In the genomic region with DNA sequence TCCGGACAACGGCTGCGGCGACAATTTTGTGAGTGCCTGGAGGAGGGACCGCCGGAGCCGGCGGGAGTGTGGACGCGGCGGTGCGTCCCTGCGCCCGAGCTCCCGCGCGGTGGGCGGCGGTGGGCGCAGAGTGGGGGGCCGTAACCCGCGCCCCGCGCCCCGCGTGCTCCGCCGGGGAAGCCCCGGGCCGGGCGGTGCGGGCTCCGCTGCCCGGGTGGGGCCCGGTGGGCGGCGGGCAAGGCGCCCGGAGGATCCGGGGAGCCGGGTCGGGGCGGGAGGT, we compare ENCODE assay signal across 8 cellular contexts. TPM values are rescaled to one million over a fixed set of nuclear protein-coding genes. Genes with fewer than 3 reads are reported as not detected.
A peak's percentile ranks its signal among the peaks of the same experiment; 100 is the strongest.
DNase-seq lines count a peak whose midpoint lies in the region; ATAC-seq, FAIRE-seq and TF ChIP-seq lines count a peak whose summit lies in the region.

No MANE protein-coding gene starts in this region.

- no peak overlapping the region for H3K18ac ChIP-seq in H1 (ENCODE audit: extremely low read depth, low read length)

- H3K23ac ChIP-seq in H1 (ENCODE audit: insufficient read length): no peak overlapping the region

- H3K9ac ChIP-seq in H1 (replicated peaks in 1 of 4; ENCODE audit: extremely low read depth in 1 of 4, low read depth in 3 of 4, low read length in 3 of 4): peak overlapping the region; percentile 7 to 70 (median 62); a peak in 5 of 7 replicates

- peak overlapping the region; percentile 77 to 93 for H3K4me2 ChIP-seq in H1 (ENCODE audit: insufficient read depth in 1 of 2, low read depth in 2 of 2, low read length in 2 of 2)

- no peaks in the 10 kb centered on the region for H3K79me2 ChIP-seq in H1 (ENCODE audit: control insufficient read depth in 1 of 2, insufficient read depth in 2 of 2, low read length in 2 of 2)

- no peak for TF ChIP-seq EP300 in H1 (IDR thresholded peaks at IDR 0.05; ENCODE audit: borderline replicate concordance in 1 of 2, low read depth in 2 of 2, low read length in 2 of 2)

- no peak overlapping the region for H2BK15ac ChIP-seq in H1 (ENCODE audit: low read length)

- FAIRE-seq in H1 (lab: Jason Lieb, UNC) (no peak), pancreas (lab: Jason Lieb, UNC) (no peak), RCC 7860 (lab: Jason Lieb, UNC) (no peak)

- H3K4me1 ChIP-seq in H1 (replicated peaks in 1 of 4; ENCODE audit: control insufficient read depth in 3 of 4, insufficient read depth in 4 of 4, low read length in 3 of 4) (peaks cover 0 to 4% (median 3%) of the 10 kb centered on the region in 4 experiments; a peak in 3 of 7 replicates), pancreas (peaks cover 0 to 4% (median 0%) of the 10 kb centered on the region in 3 donors)

- DNase-seq in LNCaP clone FGC (ENCODE audit: low read depth) (no peak), H1 (ENCODE audit: low read depth in 1 of 2, low spot score in 2 of 2) (no peak), pancreas (no peak), NCI-H748 (lab: John Stamatoyannopoulos, UW; ENCODE audit: unreplicated experiment) (no peak), dedifferentiated amniotic fluid mesenchymal stem cell (ENCODE audit: extremely low spot score) (no peak), NCI-H510A treated with DMSO at 0.1 percent for 48 hours (lab: John Stamatoyannopoulos, UW) (no peak), RCC 7860 (ENCODE audit: low spot score) (no peak)

- peaks cover 11% of the 10 kb centered on the region for H3K23me2 ChIP-seq in H1 (ENCODE audit: low read depth, low read length)

- H4K91ac ChIP-seq in H1 (replicated peaks; ENCODE audit: insufficient read length, low read length): no peak overlapping the region

- H3K27ac ChIP-seq in H1 (ENCODE audit: low read depth, low read length) (no peak overlapping the region; the same call in 1 of the 2 replicates), pancreas (peak overlapping the region; percentile 41 to 86 (median 65))

- no peak overlapping the region for H4K5ac ChIP-seq in H1 (ENCODE audit: insufficient read length, low read depth, low read length)

- H3K9me3 ChIP-seq in H1 (ENCODE audit: insufficient read depth in 2 of 2, low read depth in 1 of 2, low read length in 1 of 2) (no peaks in the 10 kb centered on the region), pancreas (no peaks in the 10 kb centered on the region)

- no peak overlapping the region for H2BK12ac ChIP-seq in H1 (ENCODE audit: low read depth, low read length)

- H3K27me3 ChIP-seq in H1 (replicated peaks in 1 of 4; ENCODE audit: control insufficient read depth in 3 of 4, extremely low read depth in 1 of 4, insufficient read depth in 3 of 4, low read length in 3 of 4) (peaks cover 3 to 19% (median 16%) of the 10 kb centered on the region in 4 experiments), pancreas (no peaks in the 10 kb centered on the region)

- no peak overlapping the region for H3K4ac ChIP-seq in H1 (replicated peaks; ENCODE audit: insufficient read length, low read depth, low read length)

- peak overlapping the region; percentile 94; the same call in 1 of the 2 replicates for H2AFZ ChIP-seq in H1 (ENCODE audit: low read length)

- POLR2A ChIA-PET in H1 (lab: Charles Lee; ENCODE audit: partially characterized antibody): interaction anchor here (1.2 to 1.6 kb wide), 4 partner anchors 9 to 14 kb away, joined by 3 to 4 read pairs (median 4); no protein-coding TSS in a partner anchor

- 1% methylated on average over 23 of the region's 44 CpGs; no CpG with 5 or more reads in 1 of the 2 experiments for WGBS in H1 (ENCODE audit: extremely low coverage in 1 of 2, insufficient coverage in 1 of 2, insufficient read length in 1 of 2, insufficient replicate concordance in 2 of 2, low coverage in 1 of 2, low lambda C conversion rate in 2 of 2, missing lambda C conversion rate in 1 of 2), 2 experiments
- 0% methylated on average over 33 to 44 of the region's 44 CpGs for WGBS in pancreas, 2 donors

- no peak for TF ChIP-seq RAD21 in H1 (IDR thresholded peaks at IDR 0.05 in 1 of 2, conservative IDR thresholded peaks at IDR 0.05 in 1 of 2; ENCODE audit: low read depth in 2 of 2, low read length in 2 of 2)

- TF ChIP-seq POLR2A in H1 (IDR thresholded peaks at IDR 0.05; ENCODE audit: control extremely low read depth in 1 of 2, low read depth in 2 of 2, low read length in 2 of 2): no peak

- H2BK120ac ChIP-seq in H1 (replicated peaks; ENCODE audit: low read depth, low read length): no peak overlapping the region

- H4K8ac ChIP-seq in H1 (ENCODE audit: extremely low read depth, insufficient read depth, low read length): peak overlapping the region; percentile 31; the same call in 1 of the 2 replicates

- no peak overlapping the region for H2BK5ac ChIP-seq in H1 (ENCODE audit: low read depth, low read length)

- H2AK5ac ChIP-seq in H1 (ENCODE audit: low read depth, low read length): no peak overlapping the region

- H3K56ac ChIP-seq in H1 (replicated peaks; ENCODE audit: insufficient read length, low read depth, low read length): no peak overlapping the region

- H3K14ac ChIP-seq in H1 (ENCODE audit: insufficient read length): no peak overlapping the region

- H3K4me3 ChIP-seq in LNCaP clone FGC (ENCODE audit: low read depth, low read length) (peak overlapping the region; percentile 56), H1 (ENCODE audit: extremely low read depth in 1 of 4, insufficient read depth in 2 of 4, low read depth in 3 of 4, low read length in 4 of 4) (peak overlapping the region; percentile 51 to 86 (median 70)), pancreas (peak overlapping the region; percentile 73 to 89 (median 86))

- TF ChIP-seq CTCF in LNCaP clone FGC (IDR thresholded peaks at IDR 0.05; ENCODE audit: control insufficient read depth, extremely low read depth, insufficient read depth) (no peak), H1 (IDR thresholded peaks at IDR 0.05; ENCODE audit: control extremely low read depth in 1 of 3, insufficient read depth in 1 of 3, low read depth in 1 of 3, low read length in 3 of 3) (no peak), pancreas (IDR thresholded peaks at IDR 0.05) (no peak)

- peaks cover 0 to 4% of the 10 kb centered on the region in 2 experiments for H4K20me1 ChIP-seq in H1 (replicated peaks in 1 of 2; ENCODE audit: control insufficient read depth in 1 of 2, insufficient read depth in 2 of 2, low read length in 2 of 2)

- no peaks in the 10 kb centered on the region for H3K79me1 ChIP-seq in H1 (ENCODE audit: low read depth, low read length)

- no peak overlapping the region for H2BK20ac ChIP-seq in H1 (ENCODE audit: low read length)

- intact Hi-C loops in pancreas (cut with DNase I): no loop called here

- CTCF ChIA-PET in H1 (lab: Charles Lee; ENCODE audit: partially characterized antibody): interaction anchor here (0.6 to 1.2 kb wide), 5 partner anchors 9 to 429 kb away, joined by 3 to 4 read pairs (median 3); no protein-coding TSS in a partner anchor

- no peaks in the 10 kb centered on the region for H3K36me3 ChIP-seq in H1 (ENCODE audit: control insufficient read depth in 2 of 4, insufficient read depth in 4 of 4, low read length in 3 of 4)
- H3K36me3 ChIP-seq in pancreas: no peaks in the 10 kb centered on the region

- ATAC-seq in GM19043 (IDR thresholded peaks at IDR 0.05; ENCODE audit: low read depth, unreplicated experiment): peak; percentile 14
- ATAC-seq in pancreas: peak in 1 of 4 donors; percentile 16

TF ChIP-seq in H1, 55 proteins besides CTCF, POLR2A, EP300 and RAD21:
- no peak for TF ChIP-seq CHD2 (IDR thresholded peaks at IDR 0.05; ENCODE audit: low read length)
- 0 out of 4 replicates have a peak, but pooled peaks of 1 of the 2 experiments have one; percentile 4 for TF ChIP-seq HDAC2 (IDR thresholded peaks at IDR 0.05; ENCODE audit: borderline replicate concordance in 1 of 2, low read depth in 2 of 2, low read length in 2 of 2)
- peak; percentile 67 for TF ChIP-seq KDM4A (IDR thresholded peaks at IDR 0.05; ENCODE audit: low read depth, low read length, severe bottlenecking)

RNA-seq across cellular contexts. Expression of gene MTURN, which starts 0.4 kb away (rescaled TPM):
- total RNA-seq in H1 (2021; fragmentation: NEBNext Ultra II Directional; extraction: Animal tissue kit (Norgen Biotek cat#: 25700)): 5.3 and 5.8 TPM in 2 replicates
- polyA plus RNA-seq in H1 (2011; rRNA removed): 2.2 and 2.6 TPM in 2 replicates
- 4.2 TPM for polyA plus RNA-seq in H1 (2011; cell fraction: cytosol; rRNA removed)
- 6.0 TPM for polyA plus RNA-seq in H1 (2011; cell fraction: nucleus; rRNA removed)
- polyA plus RNA-seq in H1 (2012, experiment 1 of 2): 4.3 to 5.8 TPM (median 4.6 TPM) in 4 replicates
- 0.85 TPM for polyA plus RNA-seq in H1 (2012, experiment 2 of 2)
- 3.1 TPM for polyA plus RNA-seq in H1 (2013, experiment 1 of 2)
- 2.7 TPM for polyA plus RNA-seq in H1 (2013, experiment 2 of 2)
- polyA minus RNA-seq in H1 (2011; rRNA and poly(A)+ RNA removed): 5.8 and 5.9 TPM in 2 replicates
- polyA minus RNA-seq in H1 (2011; cell fraction: cytosol; rRNA and poly(A)+ RNA removed): 3.5 TPM
- 6.3 TPM for polyA minus RNA-seq in H1 (2011; cell fraction: nucleus; rRNA and poly(A)+ RNA removed)
- 10 to 100 TPM in 4 of 6 donors, 1 to 10 TPM in 2; 8.7 to 12.8 (median 11.4) TPM for total RNA-seq in pancreas
- 10 to 100 TPM in 1 of 2 donors, 1 to 10 TPM in 1; 8.7 to 14.9 TPM for polyA plus RNA-seq in pancreas
